8 cellular contexts compared by ENCODE assay signal in genomic region chr3:184362668-184363540, GRCh38. TPM values are rescaled to one million over a fixed set of nuclear protein-coding genes. Genes with fewer than 3 reads are reported as not detected.
DNase-seq lines count a peak whose midpoint lies in the region; ATAC-seq and TF ChIP-seq lines count a peak whose summit lies in the region.

No MANE protein-coding gene starts in this region.

- WGBS in GM23248 (ENCODE audit: low coverage in 1 of 2, low lambda C conversion rate in 2 of 2, missing lambda C conversion rate in 2 of 2), 2 experiments, result 1% methylated on average over 53 to 61 of the region's 67 CpGs

- TF ChIP-seq CTCF in fibroblast of mammary gland (conservative IDR thresholded peaks at IDR 0.05; ENCODE audit: control insufficient read depth, insufficient read depth, low read depth, low read length) (peak; percentile 52), natural killer cell (IDR thresholded peaks at IDR 0.05) (peak; percentile 61)

- peak overlapping the region; percentile 97 for H3K9ac ChIP-seq in GM23248

- H3K79me2 ChIP-seq in GM23248 (ENCODE audit: insufficient read depth), result peaks cover 32% of the 10 kb centered on the region

- peaks cover 49% of the 10 kb centered on the region for H3K36me3 Mint-ChIP-seq in activated T-helper 17 cell treated with anti-CD3 and anti-CD28 coated beads, Interleukin-2, amount 50 U/mL, for 72 hours (ENCODE audit: low read depth)
- H3K36me3 Mint-ChIP-seq in natural killer cell, result no peaks in the 10 kb centered on the region

- H3K27ac Mint-ChIP-seq in activated T-helper 17 cell treated with anti-CD3 and anti-CD28 coated beads, Interleukin-2, amount 50 U/mL, for 72 hours, result peak overlapping the region; percentile 98
- H3K27ac Mint-ChIP-seq in natural killer cell, result peak overlapping the region; percentile 96 to 97

- H3K4me3 ChIP-seq in GM23248, result peak overlapping the region; percentile 85
- peak overlapping the region; percentile 85 for H3K4me3 ChIP-seq in fibroblast of mammary gland (ENCODE audit: control insufficient read depth, low read depth, low read length)

- H3K4me1 ChIP-seq in GM23248 (ENCODE audit: insufficient read depth), result peaks cover 19% of the 10 kb centered on the region

- H3F3A ChIP-seq in GM23248 (ENCODE audit: insufficient read depth), result peaks cover 25% of the 10 kb centered on the region

- peak overlapping the region; percentile 88 for H3K4me2 ChIP-seq in GM23248 (ENCODE audit: unreplicated experiment)

- ATAC-seq in activated T-helper 17 cell treated with anti-CD3 and anti-CD28 coated beads, Interleukin-2, amount 50 U/mL, for 72 hours (replicated peaks), result peak; percentile 87
- peak; percentile 76 to 88 (median 83) for ATAC-seq in natural killer cell

- no peaks in the 10 kb centered on the region for H3K9me2 ChIP-seq in GM23248 (ENCODE audit: insufficient read depth)

- peaks cover 17% of the 10 kb centered on the region for H3K36me3 ChIP-seq in GM23248 (ENCODE audit: low read depth)

- peaks cover 15% of the 10 kb centered on the region for H3K4me1 Mint-ChIP-seq in activated T-helper 17 cell treated with anti-CD3 and anti-CD28 coated beads, Interleukin-2, amount 50 U/mL, for 72 hours
- H3K4me1 Mint-ChIP-seq in natural killer cell, result peaks cover 19 to 43% of the 10 kb centered on the region in 2 donors

- DNase-seq in EH (ENCODE audit: low read depth) (peak; percentile 98), GM23248 (peak; percentile 99), Kasumi-1 (lab: John Stamatoyannopoulos, UW) (peak; percentile 96 to 97), RKO (ENCODE audit: low spot score) (peak; percentile 97), fibroblast of mammary gland (ENCODE audit: low read depth) (peak; percentile 97), natural killer cell (peak; percentile 93)
- peak; percentile 94 for DNase-seq in stimulated activated naive CD4-positive, alpha-beta T cell treated with Interleukin-2 at 50 U/mL for 16 hours (lab: John Stamatoyannopoulos, UW)

- H3K27ac ChIP-seq in GM23248, result peak overlapping the region; percentile 98

- H3K27me3 ChIP-seq in GM23248 (replicated peaks; ENCODE audit: insufficient read depth), result no peaks in the 10 kb centered on the region

- no peaks in the 10 kb centered on the region for H4K20me1 ChIP-seq in GM23248 (ENCODE audit: insufficient read depth)

- H3K9me3 Mint-ChIP-seq in activated T-helper 17 cell treated with anti-CD3 and anti-CD28 coated beads, Interleukin-2, amount 50 U/mL, for 72 hours, result no peaks in the 10 kb centered on the region
- H3K9me3 Mint-ChIP-seq in natural killer cell, result no peaks in the 10 kb centered on the region

- peak overlapping the region; percentile 94 for H3K4me3 Mint-ChIP-seq in activated T-helper 17 cell treated with anti-CD3 and anti-CD28 coated beads, Interleukin-2, amount 50 U/mL, for 72 hours
- peak overlapping the region; percentile 99 for H3K4me3 Mint-ChIP-seq in natural killer cell

- H3K9me3 ChIP-seq in GM23248 (ENCODE audit: low read depth), result no peaks in the 10 kb centered on the region

- intact Hi-C loops in natural killer cell (cut with micrococcal nuclease), result loop anchor here (1.0 to 2.0 kb wide), 3 partner anchors 28 to 114 kb away; partner anchors contain the start of genes ALG3, EEF1AKMT4 and PSMD2

- in situ Hi-C loops in GM23248 (cut with MboI), result loop anchor here (25.0 kb wide), 1 partner anchor 424 kb away; no protein-coding TSS in a partner anchor

- H3K27me3 Mint-ChIP-seq in activated T-helper 17 cell treated with anti-CD3 and anti-CD28 coated beads, Interleukin-2, amount 50 U/mL, for 72 hours, result no peaks in the 10 kb centered on the region
- peaks cover 0 to 3% of the 10 kb centered on the region in 2 donors for H3K27me3 Mint-ChIP-seq in natural killer cell (ENCODE audit: low read depth in 2 of 2)

- H2AFZ ChIP-seq in GM23248, result peak overlapping the region; percentile 80

RNA-seq across cellular contexts. Expression of gene POLR2H, which starts 1.4 kb away (rescaled TPM):
- total RNA-seq in GM23248 (2014; rRNA removed; shearing (Covaris generic)), result 73.0 and 81.2 TPM in 2 replicates
- 66.3 and 69.7 TPM in 2 replicates for polyA plus RNA-seq in GM23248 (2016; fragmentation: Nextera tagmentation; extraction: Ambion mirVana)
- 100 to 1,000 TPM; 156 to 183 TPM for total RNA-seq in activated T-helper 17 cell treated with anti-CD3 and anti-CD28 coated beads, Interleukin-2, amount 50 U/mL, for 72 hours
- 10 to 100 TPM; 33.0 to 49.8 (median 41.1) TPM for total RNA-seq in natural killer cell

RNA-seq across cellular contexts. Expression of gene CLCN2, which starts 1.5 kb away (rescaled TPM):
- total RNA-seq in GM23248 (2014; rRNA removed; shearing (Covaris generic)), result 1.2 and 1.8 TPM in 2 replicates
- polyA plus RNA-seq in GM23248 (2016; fragmentation: Nextera tagmentation; extraction: Ambion mirVana), result 1.3 and 1.5 TPM in 2 replicates
- 10 to 100 TPM in 1 of 2 donors, 1 to 10 TPM in 1; 9.5 to 13.7 TPM for total RNA-seq in activated T-helper 17 cell treated with anti-CD3 and anti-CD28 coated beads, Interleukin-2, amount 50 U/mL, for 72 hours
- 1 to 10 TPM; 7.8 to 8.2 (median 8.1) TPM for total RNA-seq in natural killer cell

RNA-seq across cellular contexts. Expression of gene THPO, which starts 15.1 kb away (rescaled TPM):
- not detected in 2 replicates for total RNA-seq in GM23248 (2014; rRNA removed; shearing (Covaris generic))
- not detected in 2 replicates for polyA plus RNA-seq in GM23248 (2016; fragmentation: Nextera tagmentation; extraction: Ambion mirVana)
- not detected for total RNA-seq in activated T-helper 17 cell treated with anti-CD3 and anti-CD28 coated beads, Interleukin-2, amount 50 U/mL, for 72 hours
- not detected for total RNA-seq in natural killer cell

RNA-seq across cellular contexts. Expression of gene CHRD, which starts 16.9 kb away (rescaled TPM):
- total RNA-seq in GM23248 (2014; rRNA removed; shearing (Covaris generic)), result 0.22 and 0.25 TPM in 2 replicates
- polyA plus RNA-seq in GM23248 (2016; fragmentation: Nextera tagmentation; extraction: Ambion mirVana), result 0.13 and 0.15 TPM in 2 replicates
- under 1 TPM; 0.05 to 0.39 TPM for total RNA-seq in activated T-helper 17 cell treated with anti-CD3 and anti-CD28 coated beads, Interleukin-2, amount 50 U/mL, for 72 hours
- total RNA-seq in natural killer cell, result under 1 TPM in 1 of 3 donors, not detected in 2; 0.78 TPM

RNA-seq across cellular contexts. Expression of gene FAM131A, which starts 25.5 kb away (rescaled TPM):
- 24.5 and 44.9 TPM in 2 replicates for total RNA-seq in GM23248 (2014; rRNA removed; shearing (Covaris generic))
- polyA plus RNA-seq in GM23248 (2016; fragmentation: Nextera tagmentation; extraction: Ambion mirVana), result 5.6 and 7.0 TPM in 2 replicates
- total RNA-seq in activated T-helper 17 cell treated with anti-CD3 and anti-CD28 coated beads, Interleukin-2, amount 50 U/mL, for 72 hours, result 1 to 10 TPM; 2.5 to 6.7 TPM
- total RNA-seq in natural killer cell, result 1 to 10 TPM; 6.9 to 8.8 (median 8.5) TPM

Comparison
In these comparisons a context has a peak if more than half of its experiments do, and no peak if none do; other contexts are left out.
1. Peak in every context shown above with its lines: DNase-seq, ATAC-seq, H3K4me3 ChIP-seq and H3K27ac ChIP-seq.